Comparison of ENCODE assay signal across 27 cellular contexts in genomic region chr10:114030140-114030539, GRCh38. TPM values are rescaled to one million over a fixed set of nuclear protein-coding genes. Genes with fewer than 3 reads are reported as not detected.
DNase-seq lines count a peak whose midpoint lies in the region; ATAC-seq and TF ChIP-seq lines count a peak whose summit lies in the region.
"Had no signal": no experiment of that assay in that cellular context is flagged by ENCODE, and none has a peak within 500 bp of the region (broad histone marks: within the 10 kb centered on the region; RNA-seq: fewer than 3 reads in every experiment).

No MANE protein-coding gene starts in this region.

- peaks cover 21 to 45% of the 10 kb centered on the region in 2 experiments for H3K4me1 ChIP-seq in HCT116 (ENCODE audit: control insufficient read depth in 1 of 2, insufficient read depth in 2 of 2, low read length in 2 of 2)
- H3K4me1 ChIP-seq in PC-3 (ENCODE audit: insufficient read depth, low read length): peaks cover 53% of the 10 kb centered on the region

- H3K79me2 ChIP-seq in HCT116 (ENCODE audit: insufficient read depth, low read length): no peaks in the 10 kb centered on the region
- H3K79me2 ChIP-seq in PC-3 (ENCODE audit: low read length): no peaks in the 10 kb centered on the region

- TF ChIP-seq POLR2A in HCT116 (IDR thresholded peaks at IDR 0.05; ENCODE audit: borderline replicate concordance, extremely low read depth, insufficient read depth, insufficient read length) (no peak), GM18505 (IDR thresholded peaks at IDR 0.05; ENCODE audit: borderline replicate concordance, extremely low read depth, insufficient read depth, insufficient read length) (no peak)

- no peak for TF ChIP-seq RAD21 in HCT116 (IDR thresholded peaks at IDR 0.05; ENCODE audit: low read depth)

- POLR2A ChIA-PET in HCT116 (lab: Charles Lee) (no interaction called here), PC-3 (lab: Charles Lee; ENCODE audit: unreplicated experiment) (no interaction called here)

- intact Hi-C loops in HCT116 (cut with micrococcal nuclease): no loop called here
- intact Hi-C loops in PC-3 (cut with micrococcal nuclease): loop anchor here (10.0 kb wide), 1 partner anchor 115 kb away; no protein-coding TSS in a partner anchor
- intact Hi-C loops in Right ventricle myocardium inferior (cut with DNase I): no loop called here

- TF ChIP-seq CTCF in HCT116 (IDR thresholded peaks at IDR 0.05 in 2 of 3, conservative IDR thresholded peaks at IDR 0.05 in 1 of 3; ENCODE audit: borderline replicate concordance in 1 of 3, insufficient read depth in 1 of 3, low read depth in 2 of 3, low read length in 2 of 3): no peak
- TF ChIP-seq CTCF in PC-3 (conservative IDR thresholded peaks at IDR 0.05; ENCODE audit: low read depth, low read length): no peak
- TF ChIP-seq CTCF in epithelial cell of esophagus (IDR thresholded peaks at IDR 0.05; ENCODE audit: insufficient read depth, low read depth, low read length, missing control alignments): no peak

- CTCF ChIA-PET in HCT116 (lab: Charles Lee) (no interaction called here), PC-3 (lab: Charles Lee) (no interaction called here)

- no peak overlapping the region for H2AFZ ChIP-seq in HCT116 (ENCODE audit: low read depth, low read length, poor library complexity, severe bottlenecking)
- no peak overlapping the region for H2AFZ ChIP-seq in PC-3 (ENCODE audit: low read length)

- H3K4me2 ChIP-seq in HCT116 (ENCODE audit: low read length) (peak overlapping the region; percentile 7; the same call in 1 of the 2 replicates), PC-3 (ENCODE audit: low read length) (no peak overlapping the region)
- H3K4me2 ChIP-seq: A549 had no signal

- DNase-seq in HCT116 (ENCODE audit: low read depth, low spot score) (peak; percentile 12), PC-3 (peak; percentile 34), epithelial cell of esophagus (ENCODE audit: low read depth) (peak; percentile 91), kidney tubule cell (ENCODE audit: low spot score) (peak; percentile 59), DMS53 treated with DMSO at 0.1 percent for 48 hours (lab: John Stamatoyannopoulos, UW; ENCODE audit: unreplicated experiment) (no peak), Right ventricle myocardium inferior (ENCODE audit: missing footprints) (no peak)
- DNase-seq: AML-193; CD4-positive, alpha-beta T cell; COR-L47; DMS53; GDM1; Kasumi-1; MM.1S; NCI-H1048; NCI-H1417; NCI-H1694; NCI-H2029 treated with DMSO at 0.1 percent for 48 hours; NCI-H2227 treated with DMSO at 0.1 percent for 48 hours; NCI-H69; Peyer's patch had no signal

- H3K36me3 ChIP-seq in HCT116 (ENCODE audit: control insufficient read depth in 1 of 2, insufficient read depth in 2 of 2, low read length in 2 of 2) (no peaks in the 10 kb centered on the region), PC-3 (ENCODE audit: low read depth, low read length) (no peaks in the 10 kb centered on the region)
- H3K36me3 ChIP-seq: BLaER1 treated with 17β-estradiol and CSF1 and Interleukin-3, amounts not matched to agents 10 nM and 100 nM; Peyer's patch; SJSA1 had no signal

- H3K27me3 ChIP-seq in HCT116 (ENCODE audit: insufficient read depth, low read length) (no peaks in the 10 kb centered on the region), PC-3 (ENCODE audit: low read length) (no peaks in the 10 kb centered on the region)
- H3K27me3 ChIP-seq: BLaER1 treated with 17β-estradiol and CSF1 and Interleukin-3, amounts not matched to agents 10 nM and 100 nM; Peyer's patch; SJSA1 had no signal

- H3K27ac ChIP-seq in HCT116 (ENCODE audit: low read depth, low read length): no peak overlapping the region
- H3K27ac ChIP-seq in PC-3 (ENCODE audit: low read length): no peak overlapping the region
- H3K27ac ChIP-seq: Peyer's patch, SJSA1 had no signal

- H3K4me3 ChIP-seq in HCT116 (replicated peaks in 1 of 2; ENCODE audit: low read depth in 1 of 2, low read length in 2 of 2) (no peak overlapping the region), PC-3 (ENCODE audit: low read length) (no peak overlapping the region), epithelial cell of esophagus (ENCODE audit: low read length) (no peak overlapping the region)
- H3K4me3 ChIP-seq: A549; BLaER1 treated with 17β-estradiol and CSF1 and Interleukin-3, amounts not matched to agents 10 nM and 100 nM; GM12878; K562; Peyer's patch; SJSA1 had no signal

- H3K9me3 ChIP-seq in HCT116 (ENCODE audit: control insufficient read depth in 1 of 2, insufficient read depth in 1 of 2, low read depth in 1 of 2, low read length in 2 of 2) (no peaks in the 10 kb centered on the region), PC-3 (ENCODE audit: low read length) (no peaks in the 10 kb centered on the region)
- H3K9me3 ChIP-seq: A549, Peyer's patch, SJSA1 had no signal

- H3K9me2 ChIP-seq in HCT116 (ENCODE audit: insufficient read depth) (no peaks in the 10 kb centered on the region), PC-3 (replicated peaks; ENCODE audit: low read length) (no peaks in the 10 kb centered on the region)

- RAD21 ChIA-PET in HCT116 (lab: Charles Lee; ENCODE audit: low non-redundant PET in 1 of 2, low total read pairs in 2 of 2, uncharacterized antibody in 2 of 2, unreplicated experiment in 2 of 2): no interaction called here

- ATAC-seq in HCT116 (no peak), PC-3 (no peak), GM18505 (IDR thresholded peaks at IDR 0.05; ENCODE audit: unreplicated experiment) (no peak), GM21423 (IDR thresholded peaks at IDR 0.05; ENCODE audit: unreplicated experiment) (no peak), Right ventricle myocardium inferior (no peak)
- ATAC-seq: A549, GM12878, K562 had no signal

- BruUV-seq in HCT116 (replicated peaks; lab: Mats Ljungman, UMichigan) (no TSS peak), PC-3 (replicated peaks; lab: Mats Ljungman, UMichigan) (no TSS peak)

- H3K9ac ChIP-seq in HCT116 (ENCODE audit: low read length) (no peak overlapping the region), PC-3 (ENCODE audit: low read length) (no peak overlapping the region)
- H3K9ac ChIP-seq: BLaER1 treated with 17β-estradiol and CSF1 and Interleukin-3, amounts not matched to agents 10 nM and 100 nM had no signal

- no peaks in the 10 kb centered on the region for H4K20me1 ChIP-seq in HCT116 (ENCODE audit: insufficient read depth)
- H4K20me1 ChIP-seq in PC-3 (ENCODE audit: low read length): no peaks in the 10 kb centered on the region
- H4K20me1 ChIP-seq: BLaER1 treated with 17β-estradiol and CSF1 and Interleukin-3, amounts not matched to agents 10 nM and 100 nM had no signal

- peaks cover 7% of the 10 kb centered on the region for H3F3A ChIP-seq in PC-3 (ENCODE audit: low read length, unreplicated experiment)

TF ChIP-seq in HCT116, 20 proteins besides CTCF, POLR2A, EP300 and RAD21:
- no peak for TF ChIP-seq SP1 (IDR thresholded peaks at IDR 0.05; ENCODE audit: low read depth)
- TF ChIP-seq FOSL1 (IDR thresholded peaks at IDR 0.05; ENCODE audit: low read depth): no peak
- TF ChIP-seq YY1 (IDR thresholded peaks at IDR 0.05; ENCODE audit: extremely low read depth, insufficient replicate concordance, low read depth, low read length): no peak
- TF ChIP-seq REST (IDR thresholded peaks at IDR 0.05; ENCODE audit: low read depth): no peak
- no peak for TF ChIP-seq EZH2 (IDR thresholded peaks at IDR 0.05)
- TF ChIP-seq ZFX (IDR thresholded peaks at IDR 0.05): no peak
- TF ChIP-seq CBX3 (IDR thresholded peaks at IDR 0.05; ENCODE audit: low read depth): no peak
- TF ChIP-seq, protein P1, sequence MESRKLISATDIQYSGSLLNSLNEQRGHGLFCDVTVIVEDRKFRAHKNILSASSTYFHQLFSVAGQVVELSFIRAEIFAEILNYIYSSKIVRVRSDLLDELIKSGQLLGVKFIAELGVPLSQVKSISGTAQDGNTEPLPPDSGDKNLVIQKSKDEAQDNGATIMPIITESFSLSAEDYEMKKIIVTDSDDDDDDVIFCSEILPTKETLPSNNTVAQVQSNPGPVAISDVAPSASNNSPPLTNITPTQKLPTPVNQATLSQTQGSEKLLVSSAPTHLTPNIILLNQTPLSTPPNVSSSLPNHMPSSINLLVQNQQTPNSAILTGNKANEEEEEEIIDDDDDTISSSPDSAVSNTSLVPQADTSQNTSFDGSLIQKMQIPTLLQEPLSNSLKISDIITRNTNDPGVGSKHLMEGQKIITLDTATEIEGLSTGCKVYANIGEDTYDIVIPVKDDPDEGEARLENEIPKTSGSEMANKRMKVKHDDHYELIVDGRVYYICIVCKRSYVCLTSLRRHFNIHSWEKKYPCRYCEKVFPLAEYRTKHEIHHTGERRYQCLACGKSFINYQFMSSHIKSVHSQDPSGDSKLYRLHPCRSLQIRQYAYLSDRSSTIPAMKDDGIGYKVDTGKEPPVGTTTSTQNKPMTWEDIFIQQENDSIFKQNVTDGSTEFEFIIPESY (IDR thresholded peaks at IDR 0.05; ENCODE audit: extremely low read depth, insufficient replicate concordance, low read length): no peak
- no peak for TF ChIP-seq EZH2phosphoT487 (IDR thresholded peaks at IDR 0.05; ENCODE audit: borderline replicate concordance)

RNA-seq across cellular contexts. Expression of gene ADRB1, which starts 13.5 kb away (rescaled TPM):
- total RNA-seq in HCT116 (2021; ENCODE audit: unreplicated experiment) (0.89 TPM), PC-3 (2014; rRNA removed) (0.15 and 0.29 TPM in 2 replicates), Right ventricle myocardium inferior (63.1 TPM)
- 0.53 and 0.62 TPM in 2 replicates for polyA plus RNA-seq in HCT116 (2012)

Comparison
In these comparisons a context has a peak if more than half of its experiments do, and no peak if none do; other contexts are left out.
1. DNase-seq: peak in HCT116 (single experiment), PC-3 (single experiment), epithelial cell of esophagus (single experiment) and kidney tubule cell (single experiment); none in DMS53 treated with DMSO at 0.1 percent for 48 hours (single experiment) and Right ventricle myocardium inferior (single experiment).
2. RNA of gene ADRB1, which starts 13.5 kb away (total RNA-seq): 63.1 TPM in Right ventricle myocardium inferior (single experiment); 0.89 TPM in HCT116 (single experiment) and 0.15 to 0.29 TPM in PC-3; every median in the first group is over 10 times any median in the second.